8 cellular contexts compared by ENCODE assay signal in genomic region chr14:103542545-103543088, GRCh38. TPM values are rescaled to one million over a fixed set of nuclear protein-coding genes. Genes with fewer than 3 reads are reported as not detected.
DNase-seq lines count a peak whose midpoint lies in the region; ATAC-seq and TF ChIP-seq lines count a peak whose summit lies in the region.

No MANE protein-coding gene starts in this region.

- peaks cover 28% of the 10 kb centered on the region for H3K4me1 ChIP-seq in HUES64 (ENCODE audit: insufficient read depth, low read length)

- DNase-seq in WTC11 (ENCODE audit: low spot score) (peak; percentile 83), islet precursor cell (peak; percentile 90), superior temporal gyrus (ENCODE audit: extremely low spot score) (peak; percentile 92), DMS114 treated with DMSO at 0.1 percent for 48 hours (lab: John Stamatoyannopoulos, UW; ENCODE audit: unreplicated experiment) (no peak), HFFc6 (no peak)
- no peak for DNase-seq in activated CD4-positive, alpha-beta T cell treated with anti-CD3 and anti-CD28 coated beads for 4 hours

- H3K9me3 Mint-ChIP-seq in WTC11 (no peaks in the 10 kb centered on the region), HFFc6 (no peaks in the 10 kb centered on the region)

- H3K27ac ChIP-seq in HUES64 (ENCODE audit: low read depth, low read length): peak overlapping the region; percentile 98

- H3K36me3 Mint-ChIP-seq in WTC11 (no peaks in the 10 kb centered on the region), HFFc6 (ENCODE audit: low read depth) (no peaks in the 10 kb centered on the region)

- 4% methylated on average over 17 of the region's 18 CpGs for WGBS in HUES64

- no peak overlapping the region for H3K27ac Mint-ChIP-seq in WTC11
- H3K27ac Mint-ChIP-seq in HFFc6: no peak overlapping the region

- H3K4me1 Mint-ChIP-seq in WTC11 (peaks cover 5% of the 10 kb centered on the region; the same call in 1 of the 2 replicates), HFFc6 (ENCODE audit: low read depth) (peaks cover 15% of the 10 kb centered on the region)

- H3K27me3 ChIP-seq in HUES64 (ENCODE audit: insufficient read depth, low read length): no peaks in the 10 kb centered on the region

- H3K9ac ChIP-seq in HUES64 (ENCODE audit: low read depth, low read length): peak overlapping the region; percentile 84

- H3K4me3 Mint-ChIP-seq in WTC11 (peak overlapping the region; percentile 6; the same call in 1 of the 2 replicates), HFFc6 (no peak overlapping the region)

- peak overlapping the region; percentile 39 for H3K4me3 ChIP-seq in HUES64 (ENCODE audit: low read length)

- POLR2A ChIA-PET in WTC11 (lab: Charles Lee): interaction anchor here (0.6 to 4.1 kb wide), 5 partner anchors 13 to 245 kb away, joined by 3 to 65 read pairs (median 4); partner anchors contain the start of genes BAG5, CKB and TRMT61A

- H3K36me3 ChIP-seq in HUES64 (ENCODE audit: insufficient read depth, low read length): no peaks in the 10 kb centered on the region

- H3K27me3 Mint-ChIP-seq in WTC11 (ENCODE audit: low read depth) (peaks cover 11% of the 10 kb centered on the region), HFFc6 (ENCODE audit: insufficient read depth) (peaks cover 4% of the 10 kb centered on the region)

- CTCF ChIA-PET in WTC11 (lab: Charles Lee): interaction anchor here (0.7 to 21.0 kb wide), 13 partner anchors 10 to 768 kb away, joined by 3 to 455 read pairs (median 5); partner anchors contain the start of genes CKB and TRMT61A

- H3K9me3 ChIP-seq in HUES64 (ENCODE audit: insufficient read depth, low read depth, low read length): no peaks in the 10 kb centered on the region

- TF ChIP-seq CTCF in WTC11 (IDR thresholded peaks at IDR 0.05): no peak
- no peak for TF ChIP-seq CTCF in HFFc6 (IDR thresholded peaks at IDR 0.05)

- ATAC-seq in WTC11 (peak; percentile 57), GM19452 (IDR thresholded peaks at IDR 0.05; ENCODE audit: unreplicated experiment) (no peak)

TF ChIP-seq in WTC11, 78 proteins besides CTCF, POLR2A, EP300 and RAD21:
- no peak for TF ChIP-seq ESRRA (CRISPR knock-in tag; IDR thresholded peaks at IDR 0.05; ENCODE audit: borderline replicate concordance)
- TF ChIP-seq ZNF281 (CRISPR knock-in tag; IDR thresholded peaks at IDR 0.05): peak; percentile 86
- peak; percentile 52; the same call in 1 of the 2 replicates for TF ChIP-seq MAX (CRISPR knock-in tag; IDR thresholded peaks at IDR 0.05)
- no peak for TF ChIP-seq ZNF416 (CRISPR knock-in tag; IDR thresholded peaks at IDR 0.05)
- TF ChIP-seq SP1 (CRISPR knock-in tag; conservative IDR thresholded peaks at IDR 0.05): 0 out of 2 replicates have a peak, but pooled peaks have one; percentile 23
- TF ChIP-seq FOXP1 (CRISPR knock-in tag; IDR thresholded peaks at IDR 0.05; ENCODE audit: borderline replicate concordance): 0 out of 2 replicates have a peak, but pooled peaks have one; percentile 4
- 0 out of 2 replicates have a peak, but pooled peaks have one; percentile 66 for TF ChIP-seq CREM (CRISPR knock-in tag; IDR thresholded peaks at IDR 0.05)
- no peak for TF ChIP-seq ELF4 (CRISPR knock-in tag; IDR thresholded peaks at IDR 0.05; ENCODE audit: low read depth)
- TF ChIP-seq MLX (CRISPR knock-in tag; IDR thresholded peaks at IDR 0.05): 0 out of 2 replicates have a peak, but pooled peaks have one; percentile 28
- 0 out of 2 replicates have a peak, but pooled peaks have one; percentile 31 for TF ChIP-seq E2F5 (CRISPR knock-in tag; IDR thresholded peaks at IDR 0.05)
- no peak for TF ChIP-seq CREB1 (CRISPR knock-in tag; IDR thresholded peaks at IDR 0.05)
- TF ChIP-seq HMGXB4 (CRISPR knock-in tag; IDR thresholded peaks at IDR 0.05): peak; percentile 43; the same call in 1 of the 2 replicates
- TF ChIP-seq JUN (CRISPR knock-in tag; IDR thresholded peaks at IDR 0.05): 0 out of 2 replicates have a peak, but pooled peaks have one; percentile 23
- no peak for TF ChIP-seq TCF7 (CRISPR knock-in tag; IDR thresholded peaks at IDR 0.05; ENCODE audit: low read depth)
- TF ChIP-seq GRHL2 (CRISPR knock-in tag; IDR thresholded peaks at IDR 0.05; ENCODE audit: insufficient replicate concordance, severe bottlenecking): no peak

RNA-seq across cellular contexts. Expression of gene TRMT61A, which starts 13.6 kb away (rescaled TPM):
- 9.3 TPM for polyA plus RNA-seq in HUES64 (2013, experiment 1 of 2)
- 8.2 TPM for polyA plus RNA-seq in HUES64 (2013, experiment 2 of 2)
- 11.8 to 15.5 TPM (median 12.3 TPM) in 3 replicates for total RNA-seq in WTC11 (2021)
- total RNA-seq in HFFc6 (2021; fragmentation: NEBNext Ultra II Directional; extraction: Animal tissue kit (Norgen Biotek cat#: 25700)): 10 to 100 TPM; 12.0 to 14.9 (median 13.4) TPM

RNA-seq across cellular contexts. Expression of gene BAG5, which starts 19.8 kb away (rescaled TPM):
- 20.5 TPM for polyA plus RNA-seq in HUES64 (2013, experiment 1 of 2)
- 21.2 TPM for polyA plus RNA-seq in HUES64 (2013, experiment 2 of 2)
- 23.9 to 29.2 TPM (median 24.8 TPM) in 3 replicates for total RNA-seq in WTC11 (2021)
- total RNA-seq in HFFc6 (2021; fragmentation: NEBNext Ultra II Directional; extraction: Animal tissue kit (Norgen Biotek cat#: 25700)): 10 to 100 TPM; 22.6 to 25.8 (median 23.6) TPM

RNA-seq across cellular contexts. Expression of gene CKB, which starts 20.0 kb away (rescaled TPM):
- polyA plus RNA-seq in HUES64 (2013, experiment 1 of 2): 324 TPM
- polyA plus RNA-seq in HUES64 (2013, experiment 2 of 2): 386 TPM
- 529 to 555 TPM (median 531 TPM) in 3 replicates for total RNA-seq in WTC11 (2021)
- total RNA-seq in HFFc6 (2021; fragmentation: NEBNext Ultra II Directional; extraction: Animal tissue kit (Norgen Biotek cat#: 25700)): 10 to 100 TPM; 16.6 to 31.3 (median 19.4) TPM

RNA-seq across cellular contexts. Expression of gene COA8, which starts 20.1 kb away (rescaled TPM):
- polyA plus RNA-seq in HUES64 (2013, experiment 1 of 2): 21.1 TPM
- 31.8 TPM for polyA plus RNA-seq in HUES64 (2013, experiment 2 of 2)
- 34.7 to 36.7 TPM (median 36.4 TPM) in 3 replicates for total RNA-seq in WTC11 (2021)
- 10 to 100 TPM; 38.7 to 54.8 (median 46.9) TPM for total RNA-seq in HFFc6 (2021; fragmentation: NEBNext Ultra II Directional; extraction: Animal tissue kit (Norgen Biotek cat#: 25700))

Comparison
In these comparisons a context has a peak if more than half of its experiments do, and no peak if none do; other contexts are left out.
1. DNase-seq: peak in WTC11 (single experiment), islet precursor cell (single experiment) and superior temporal gyrus (single experiment); none in DMS114 treated with DMSO at 0.1 percent for 48 hours (single experiment), HFFc6 (single experiment) and activated CD4-positive, alpha-beta T cell treated with anti-CD3 and anti-CD28 coated beads for 4 hours (0 of 2).
2. RNA of gene CKB, which starts 20.0 kb away (total RNA-seq): 529 to 555 TPM in WTC11; 16.6 to 31.3 TPM in HFFc6; every median in the first group is over 10 times any median in the second.